Comparison of ENCODE assay signal across 12 cellular contexts in genomic region chr2:82790277-82791021, GRCh38.
DNase-seq lines count a peak whose midpoint lies in the region; ATAC-seq and TF ChIP-seq lines count a peak whose summit lies in the region.
"Had no signal": no experiment of that assay in that cellular context is flagged by ENCODE, and none has a peak within 500 bp of the region (broad histone marks: within the 10 kb centered on the region; RNA-seq: fewer than 3 reads in every experiment).

No MANE protein-coding gene starts in this region.

- no peak for TF ChIP-seq CTCF in Panc1 (IDR thresholded peaks at IDR 0.05)

- H3K27me3 Mint-ChIP-seq in activated CD4-positive, alpha-beta T cell treated with anti-CD3 and anti-CD28 coated beads for 36 hours: no peaks in the 10 kb centered on the region

- no peaks in the 10 kb centered on the region for H3K9me3 ChIP-seq in Panc1 (ENCODE audit: control insufficient read depth, insufficient read depth, low read depth, low read length)
- H3K9me3 ChIP-seq: colonic mucosa had no signal

- BruUV-seq in Panc1 (replicated peaks; lab: Mats Ljungman, UMichigan): no TSS peak

- intact Hi-C loops in Panc1 (cut with micrococcal nuclease; ENCODE audit: unreplicated experiment): no loop called here
- intact Hi-C loops in posterior vena cava (cut with DNase I): no loop called here
- intact Hi-C loops in activated CD4-positive, alpha-beta T cell treated with anti-CD3 and anti-CD28 coated beads for 36 hours (cut with DNase I, micrococcal nuclease): no loop called here

- peaks cover 22% of the 10 kb centered on the region for H3K4me1 ChIP-seq in Panc1 (ENCODE audit: control insufficient read depth, insufficient read depth, low read length)
- H3K4me1 ChIP-seq: colonic mucosa, parathyroid adenoma had no signal

- no peaks in the 10 kb centered on the region for H3K36me3 ChIP-seq in Panc1 (ENCODE audit: control insufficient read depth, insufficient read depth, low read length)
- H3K36me3 ChIP-seq: colonic mucosa had no signal

- H3K27ac Mint-ChIP-seq in activated CD4-positive, alpha-beta T cell treated with anti-CD3 and anti-CD28 coated beads for 36 hours: no peak overlapping the region

- POLR2A ChIA-PET in Panc1 (lab: Charles Lee): interaction anchor here (0.5 kb wide), 1 partner anchor 216 kb away, joined by 4 read pairs; no protein-coding TSS in a partner anchor
- POLR2A ChIA-PET in activated CD4-positive, alpha-beta T cell treated with anti-CD3 and anti-CD28 coated beads for 36 hours (lab: Charles Lee): no interaction called here

- ATAC-seq in Panc1 (peak; percentile 97), GM21447 (IDR thresholded peaks at IDR 0.05; ENCODE audit: unreplicated experiment) (no peak)
- ATAC-seq in activated CD4-positive, alpha-beta T cell treated with anti-CD3 and anti-CD28 coated beads for 36 hours: no peak
- ATAC-seq: activated T-cell treated with anti-CD3 and anti-CD28 coated beads, Interleukin-2, amount 50 U/mL, for 4 hours had no signal

- CTCF ChIA-PET in Panc1 (lab: Charles Lee): no interaction called here
- CTCF ChIA-PET in activated CD4-positive, alpha-beta T cell treated with anti-CD3 and anti-CD28 coated beads for 36 hours (lab: Charles Lee): no interaction called here

- H3K27ac ChIP-seq in Panc1 (ENCODE audit: low read length): peak overlapping the region; percentile 76
- H3K27ac ChIP-seq: colonic mucosa, parathyroid adenoma had no signal

- H3K9me3 Mint-ChIP-seq in activated CD4-positive, alpha-beta T cell treated with anti-CD3 and anti-CD28 coated beads for 36 hours (ENCODE audit: low read depth): peaks cover 1% of the 10 kb centered on the region

- no peaks in the 10 kb centered on the region for H3K36me3 Mint-ChIP-seq in activated CD4-positive, alpha-beta T cell treated with anti-CD3 and anti-CD28 coated beads for 36 hours (ENCODE audit: low read depth)

- H3K4me1 Mint-ChIP-seq in activated CD4-positive, alpha-beta T cell treated with anti-CD3 and anti-CD28 coated beads for 36 hours: no peaks in the 10 kb centered on the region

- in situ Hi-C loops in Panc1 (cut with HindIII; ENCODE audit: low pct_unique_long_range_greater_than_20kb, low sequenced_read_pairs): no loop called here

- peak overlapping the region; percentile 20 to 61; a peak in 3 of 4 replicates for H3K4me3 ChIP-seq in Panc1 (ENCODE audit: low read depth in 2 of 2, low read length in 2 of 2)
- H3K4me3 ChIP-seq: colonic mucosa had no signal

- no peak overlapping the region for H3K4me3 Mint-ChIP-seq in activated CD4-positive, alpha-beta T cell treated with anti-CD3 and anti-CD28 coated beads for 36 hours
- H3K4me3 Mint-ChIP-seq: activated T-cell treated with anti-CD3 and anti-CD28 coated beads, Interleukin-2, amount 50 U/mL, for 4 hours had no signal

- DNase-seq in GM04504 (ENCODE audit: low read depth): peak; percentile 61
- peak; percentile 78 for DNase-seq in Panc1 (ENCODE audit: low read depth, low spot score)
- peak; percentile 74 for DNase-seq in fibroblast of gingiva (ENCODE audit: low read depth)
- DNase-seq in posterior vena cava (ENCODE audit: low spot score): peak; percentile 57
- no peak for DNase-seq in 8988T
- no peak for DNase-seq in activated CD4-positive, alpha-beta T cell treated with anti-CD3 and anti-CD28 coated beads for 36 hours
- no peak for DNase-seq in activated CD4-positive, alpha-beta T cell treated with anti-CD3 and anti-CD28 coated beads for 4 hours
- DNase-seq: activated T-cell treated with anti-CD3 and anti-CD28 coated beads, Interleukin-2, amount 50 U/mL, for 4 hours; colonic mucosa; NCI-H526 had no signal

- no peaks in the 10 kb centered on the region for H3K27me3 ChIP-seq in Panc1 (ENCODE audit: control insufficient read depth, insufficient read depth, low read length)
- H3K27me3 ChIP-seq: colonic mucosa had no signal

Comparison
In these comparisons a context has a peak if more than half of its experiments do, and no peak if none do; other contexts are left out.
1. DNase-seq: peak in GM04504 (single experiment), Panc1 (single experiment), fibroblast of gingiva (single experiment) and posterior vena cava (single experiment); none in 8988T (single experiment), activated CD4-positive, alpha-beta T cell treated with anti-CD3 and anti-CD28 coated beads for 36 hours (single experiment) and activated CD4-positive, alpha-beta T cell treated with anti-CD3 and anti-CD28 coated beads for 4 hours (0 of 2).